ENCODE assay signal across 1 cellular context in the genomic region with DNA sequence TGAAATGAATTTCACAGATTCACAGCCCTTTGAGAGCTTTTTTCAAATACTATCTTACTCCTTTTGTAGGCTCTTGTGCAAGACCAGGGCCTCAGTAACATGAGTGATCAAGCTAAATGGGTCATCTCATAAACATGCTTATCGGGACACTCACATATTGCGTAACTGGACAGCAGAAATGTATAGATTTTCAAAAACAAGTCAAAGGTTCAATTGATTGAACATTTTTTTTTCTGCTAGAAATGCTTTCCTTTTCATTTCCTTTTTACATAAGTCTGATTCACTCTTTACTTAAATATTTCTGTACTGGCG.
TF ChIP-seq lines count a peak whose summit lies in the region.

No MANE protein-coding gene starts in this region.

TF ChIP-seq in HepG2, 621 proteins besides CTCF, POLR2A, EP300 and RAD21 (continued from another document and continues in another):
- TF ChIP-seq ARID4A (CRISPR knock-in tag; IDR thresholded peaks at IDR 0.05; ENCODE audit: borderline replicate concordance) (0 out of 2 replicates have a peak, but pooled peaks have one; percentile 23), REXO4 (CRISPR knock-in tag; IDR thresholded peaks at IDR 0.05; ENCODE audit: borderline replicate concordance) (no peak), HDAC6 (IDR thresholded peaks at IDR 0.05; ENCODE audit: low read depth, low read length) (no peak), AGO1 (IDR thresholded peaks at IDR 0.05; ENCODE audit: low read depth, low read length, poor library complexity, severe bottlenecking) (no peak), ZBTB7B (CRISPR knock-in tag; IDR thresholded peaks at IDR 0.05) (no peak), ZNF672 (CRISPR knock-in tag; IDR thresholded peaks at IDR 0.05) (no peak), RARA (CRISPR knock-in tag; IDR thresholded peaks at IDR 0.05) (peak; percentile 93), CC2D1A (CRISPR knock-in tag; IDR thresholded peaks at IDR 0.05) (no peak), NBN (conservative IDR thresholded peaks at IDR 0.05) (no peak), MEIS2 (CRISPR knock-in tag; IDR thresholded peaks at IDR 0.05) (peak; percentile 58; the same call in 1 of the 2 replicates), ZNF317 (CRISPR knock-in tag; IDR thresholded peaks at IDR 0.05) (peak; percentile 79), ERF (CRISPR knock-in tag; IDR thresholded peaks at IDR 0.05) (peak; percentile 80), ZNF780A (CRISPR knock-in tag; IDR thresholded peaks at IDR 0.05) (no peak), ZNF710 (CRISPR knock-in tag; IDR thresholded peaks at IDR 0.05; ENCODE audit: borderline replicate concordance) (peak; percentile 95), ZNF577 (CRISPR knock-in tag; IDR thresholded peaks at IDR 0.05; ENCODE audit: borderline replicate concordance, low read depth) (no peak), ZNF251 (CRISPR knock-in tag; IDR thresholded peaks at IDR 0.05) (no peak), ETV5 (CRISPR knock-in tag; IDR thresholded peaks at IDR 0.05; ENCODE audit: borderline replicate concordance) (peak; percentile 59; the same call in 1 of the 2 replicates), ZNF766 (CRISPR knock-in tag; IDR thresholded peaks at IDR 0.05; ENCODE audit: borderline replicate concordance) (no peak), RXRA (CRISPR knock-in tag; IDR thresholded peaks at IDR 0.05) (no peak), BCLAF1 (IDR thresholded peaks at IDR 0.05) (no peak), ARNTL (CRISPR knock-in tag; IDR thresholded peaks at IDR 0.05) (0 out of 2 replicates have a peak, but pooled peaks have one; percentile 29), ZZZ3 (CRISPR knock-in tag; IDR thresholded peaks at IDR 0.05; ENCODE audit: borderline replicate concordance) (no peak), ZNF550 (CRISPR knock-in tag; IDR thresholded peaks at IDR 0.05; ENCODE audit: borderline replicate concordance) (no peak), AHDC1 (CRISPR knock-in tag; IDR thresholded peaks at IDR 0.05; ENCODE audit: borderline replicate concordance) (peak; percentile 97), ZNF704 (CRISPR knock-in tag; IDR thresholded peaks at IDR 0.05; ENCODE audit: borderline replicate concordance) (no peak), ZNF615 (CRISPR knock-in tag; IDR thresholded peaks at IDR 0.05; ENCODE audit: borderline replicate concordance) (no peak), HOXA7 (CRISPR knock-in tag; IDR thresholded peaks at IDR 0.05) (no peak), THYN1 (CRISPR knock-in tag; IDR thresholded peaks at IDR 0.05; ENCODE audit: borderline replicate concordance, low read depth) (no peak), MXI1 (IDR thresholded peaks at IDR 0.05; ENCODE audit: borderline replicate concordance, low read depth, low read length) (no peak; the same call in 2 of the 3 replicates), DMAP1 (CRISPR knock-in tag; IDR thresholded peaks at IDR 0.05) (peak; percentile 27; the same call in 1 of the 2 replicates), GTF2F1 (IDR thresholded peaks at IDR 0.05; ENCODE audit: low read length) (no peak), MYNN (CRISPR knock-in tag; IDR thresholded peaks at IDR 0.05; ENCODE audit: low read depth) (no peak)
- TF ChIP-seq, protein P1, sequence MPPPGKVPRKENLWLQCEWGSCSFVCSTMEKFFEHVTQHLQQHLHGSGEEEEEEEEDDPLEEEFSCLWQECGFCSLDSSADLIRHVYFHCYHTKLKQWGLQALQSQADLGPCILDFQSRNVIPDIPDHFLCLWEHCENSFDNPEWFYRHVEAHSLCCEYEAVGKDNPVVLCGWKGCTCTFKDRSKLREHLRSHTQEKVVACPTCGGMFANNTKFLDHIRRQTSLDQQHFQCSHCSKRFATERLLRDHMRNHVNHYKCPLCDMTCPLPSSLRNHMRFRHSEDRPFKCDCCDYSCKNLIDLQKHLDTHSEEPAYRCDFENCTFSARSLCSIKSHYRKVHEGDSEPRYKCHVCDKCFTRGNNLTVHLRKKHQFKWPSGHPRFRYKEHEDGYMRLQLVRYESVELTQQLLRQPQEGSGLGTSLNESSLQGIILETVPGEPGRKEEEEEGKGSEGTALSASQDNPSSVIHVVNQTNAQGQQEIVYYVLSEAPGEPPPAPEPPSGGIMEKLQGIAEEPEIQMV (CRISPR knock-in tag; IDR thresholded peaks at IDR 0.05; ENCODE audit: low read depth), result no peak
- TF ChIP-seq, protein P2, sequence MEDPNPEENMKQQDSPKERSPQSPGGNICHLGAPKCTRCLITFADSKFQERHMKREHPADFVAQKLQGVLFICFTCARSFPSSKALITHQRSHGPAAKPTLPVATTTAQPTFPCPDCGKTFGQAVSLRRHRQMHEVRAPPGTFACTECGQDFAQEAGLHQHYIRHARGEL (CRISPR knock-in tag; IDR thresholded peaks at IDR 0.05), result no peak
- TF ChIP-seq, protein P3, sequence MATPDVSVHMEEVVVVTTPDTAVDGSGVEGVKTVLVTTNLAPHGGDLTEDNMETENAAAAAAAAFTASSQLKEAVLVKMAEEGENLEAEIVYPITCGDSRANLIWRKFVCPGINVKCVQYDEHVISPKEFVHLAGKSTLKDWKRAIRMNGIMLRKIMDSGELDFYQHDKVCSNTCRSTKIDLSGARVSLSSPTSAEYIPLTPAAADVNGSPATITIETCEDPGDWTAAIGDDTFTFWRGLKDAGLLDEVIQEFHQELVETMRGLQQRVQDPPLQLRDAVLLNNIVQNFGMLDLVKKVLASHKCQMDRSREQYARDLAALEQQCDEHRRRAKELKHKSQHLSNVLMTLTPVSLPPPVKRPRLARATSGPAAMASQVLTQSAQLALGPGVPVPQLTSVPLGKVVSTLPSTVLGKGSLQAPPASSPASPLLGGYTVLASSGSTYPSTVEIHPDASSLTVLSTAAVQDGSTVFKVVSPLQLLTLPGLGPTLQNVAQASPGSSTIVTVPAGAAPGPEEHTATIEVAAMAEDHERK (CRISPR knock-in tag; IDR thresholded peaks at IDR 0.05; ENCODE audit: low read depth), result no peak
- TF ChIP-seq, protein P4, sequence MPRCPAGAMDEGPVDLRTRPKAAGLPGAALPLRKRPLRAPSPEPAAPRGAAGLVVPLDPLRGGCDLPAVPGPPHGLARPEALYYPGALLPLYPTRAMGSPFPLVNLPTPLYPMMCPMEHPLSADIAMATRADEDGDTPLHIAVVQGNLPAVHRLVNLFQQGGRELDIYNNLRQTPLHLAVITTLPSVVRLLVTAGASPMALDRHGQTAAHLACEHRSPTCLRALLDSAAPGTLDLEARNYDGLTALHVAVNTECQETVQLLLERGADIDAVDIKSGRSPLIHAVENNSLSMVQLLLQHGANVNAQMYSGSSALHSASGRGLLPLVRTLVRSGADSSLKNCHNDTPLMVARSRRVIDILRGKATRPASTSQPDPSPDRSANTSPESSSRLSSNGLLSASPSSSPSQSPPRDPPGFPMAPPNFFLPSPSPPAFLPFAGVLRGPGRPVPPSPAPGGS (CRISPR knock-in tag; IDR thresholded peaks at IDR 0.05), result no peak
